ENCODE assay signal across 9 cellular contexts in genomic region chr12:6469609-6470374, GRCh38. TPM values are rescaled to one million over a fixed set of nuclear protein-coding genes. Genes with fewer than 3 reads are reported as not detected.
DNase-seq lines count a peak whose midpoint lies in the region; ATAC-seq and TF ChIP-seq lines count a peak whose summit lies in the region.
"Had no signal": no experiment of that assay in that cellular context is flagged by ENCODE, and none has a peak within 500 bp of the region (broad histone marks: within the 10 kb centered on the region; RNA-seq: fewer than 3 reads in every experiment).

No MANE protein-coding gene starts in this region.

- H3F3A ChIP-seq in OCI-LY1 (ENCODE audit: insufficient read depth, low read length) = 0 out of 2 replicates have a peak, but pooled peaks cover 5% of the 10 kb centered on the region

- no peaks in the 10 kb centered on the region for H3K27me3 ChIP-seq in OCI-LY1 (ENCODE audit: insufficient read depth, low read length)
- no peaks in the 10 kb centered on the region for H3K27me3 ChIP-seq in endocrine pancreas (ENCODE audit: control insufficient read depth, insufficient read depth, low read length)
- H3K27me3 ChIP-seq in ovary = no peaks in the 10 kb centered on the region

- peak overlapping the region; percentile 64 for H3K9ac ChIP-seq in ES-I3 (ENCODE audit: low read depth, low read length)
- H3K9ac ChIP-seq in OCI-LY1 (ENCODE audit: low read length) = peak overlapping the region; percentile 89
- peak overlapping the region; percentile 17 for H3K9ac ChIP-seq in endocrine pancreas (ENCODE audit: control insufficient read depth, insufficient read depth, low read length)

- H3K4me1 ChIP-seq in ES-I3 (ENCODE audit: insufficient read depth, low read length) (peaks cover 10% of the 10 kb centered on the region; the same call in 1 of the 2 replicates), OCI-LY1 (ENCODE audit: insufficient read depth, low read length, severe bottlenecking) (peaks cover 33% of the 10 kb centered on the region), endocrine pancreas (ENCODE audit: control insufficient read depth, insufficient read depth, low read length) (no peaks in the 10 kb centered on the region), ovary (ENCODE audit: insufficient read depth) (peaks cover 3% of the 10 kb centered on the region)

- peaks cover 24% of the 10 kb centered on the region for H3K79me2 ChIP-seq in OCI-LY1 (ENCODE audit: insufficient read depth, low read length)

- TF ChIP-seq POLR2A in ovary (IDR thresholded peaks at IDR 0.05) = no peak

- TF ChIP-seq EP300 in ovary (IDR thresholded peaks at IDR 0.05) = no peak

- ATAC-seq in GM19397 (IDR thresholded peaks at IDR 0.05; ENCODE audit: unreplicated experiment) = no peak
- ATAC-seq in HG02798 (IDR thresholded peaks at IDR 0.05; ENCODE audit: poor library complexity, unreplicated experiment) = no peak

- H3K27ac ChIP-seq in OCI-LY1 (ENCODE audit: low read depth, low read length, poor library complexity, severe bottlenecking) (peak overlapping the region; percentile 78), ovary (no peak overlapping the region)

- DNase-seq in ovary (no peak), DMS53 treated with DMSO at 0.1 percent for 48 hours (lab: John Stamatoyannopoulos, UW; ENCODE audit: unreplicated experiment) (no peak), NCI-H2107 treated with DMSO at 0.1 percent for 48 hours (lab: John Stamatoyannopoulos, UW; ENCODE audit: unreplicated experiment) (no peak)

- H3K9me3 ChIP-seq in ES-I3 (ENCODE audit: control insufficient read depth, insufficient read depth, low read length) (no peaks in the 10 kb centered on the region), OCI-LY1 (ENCODE audit: low read length) (0 out of 2 replicates have a peak, but pooled peaks cover 3% of the 10 kb centered on the region), endocrine pancreas (ENCODE audit: control insufficient read depth, low read length) (no peaks in the 10 kb centered on the region), ovary (no peaks in the 10 kb centered on the region)

- H3K4me3 ChIP-seq in OCI-LY1 (ENCODE audit: low read depth, low read length, poor library complexity, severe bottlenecking) = peak overlapping the region; percentile 89
- H3K4me3 ChIP-seq in endocrine pancreas (ENCODE audit: control insufficient read depth, insufficient read depth, low read length) = peak overlapping the region; percentile 20
- peak overlapping the region; percentile 58 for H3K4me3 ChIP-seq in ovary

- H3K36me3 ChIP-seq in ES-I3 (ENCODE audit: insufficient read depth, low read length) (peaks cover 3% of the 10 kb centered on the region; the same call in 1 of the 2 replicates), OCI-LY1 (ENCODE audit: insufficient read depth, low read length) (peaks cover 45% of the 10 kb centered on the region), endocrine pancreas (ENCODE audit: control insufficient read depth, insufficient read depth, low read length) (no peaks in the 10 kb centered on the region), ovary (no peaks in the 10 kb centered on the region)

- peak overlapping the region; percentile 95 for H3K4me2 ChIP-seq in OCI-LY1 (ENCODE audit: low read length)

- WGBS in ovary, 3 donors = 17 to 21% (median 19%) methylated on average over 16 of the region's 16 CpGs

- TF ChIP-seq CTCF in OCI-LY1 (IDR thresholded peaks at IDR 0.05; ENCODE audit: low read length) (no peak), ovary (IDR thresholded peaks at IDR 0.05) (no peak)

- no peaks in the 10 kb centered on the region for H4K20me1 ChIP-seq in OCI-LY1 (ENCODE audit: insufficient read depth, low read length)

- no peak overlapping the region for H2AFZ ChIP-seq in OCI-LY1 (ENCODE audit: low read length)

- no peaks in the 10 kb centered on the region for H3K9me2 ChIP-seq in OCI-LY1 (ENCODE audit: low read depth, low read length)

- intact Hi-C loops in ovary (cut with DNase I) = loop anchor here in 1 of 4 donors (5.0 to 10.0 kb wide), 2 partner anchors 47 to 145 kb away; no protein-coding TSS in a partner anchor

RNA-seq across cellular contexts. Expression of gene VAMP1, which starts 0.7 kb away (rescaled TPM):
- total RNA-seq in ovary = 10 to 100 TPM in 1 of 7 donors, 1 to 10 TPM in 6; 2.5 to 10.5 (median 5.8) TPM
- polyA plus RNA-seq in ovary = 10 to 100 TPM in 1 of 2 donors, 1 to 10 TPM in 1; 5.2 to 11.9 TPM

RNA-seq across cellular contexts. Expression of gene TAPBPL, which starts 17.9 kb away (rescaled TPM):
- 10 to 100 TPM; 10.3 to 23.4 (median 15.3) TPM for total RNA-seq in ovary
- polyA plus RNA-seq in ovary = 10 to 100 TPM; 16.5 to 37.5 TPM

RNA-seq across cellular contexts. Expression of gene MRPL51, which starts 23.3 kb away (rescaled TPM):
- 100 to 1,000 TPM in 4 of 7 donors, 10 to 100 TPM in 3; 27.5 to 119 (median 108) TPM for total RNA-seq in ovary
- polyA plus RNA-seq in ovary = 100 to 1,000 TPM in 1 of 2 donors, 10 to 100 TPM in 1; 74.1 to 142 TPM

RNA-seq across cellular contexts. Expression of gene NCAPD2, which starts 24.1 kb away (rescaled TPM):
- 10 to 100 TPM; 11.5 to 19.5 (median 16.4) TPM for total RNA-seq in ovary
- polyA plus RNA-seq in ovary = 10 to 100 TPM in 1 of 2 donors, 1 to 10 TPM in 1; 8.8 to 19.4 TPM

RNA-seq across cellular contexts. Expression of gene CD27, which starts 25.0 kb away (rescaled TPM):
- under 1 TPM in 5 of 7 donors, not detected in 2; 0.34 to 0.87 (median 0.55) TPM for total RNA-seq in ovary
- polyA plus RNA-seq in ovary = under 1 TPM; 0.38 to 0.63 TPM
- total RNA-seq: SK-MEL-5 had no signal

Comparison
In these comparisons a context has a peak if more than half of its experiments do, and no peak if none do; other contexts are left out.
1. H3K9ac ChIP-seq: peak in every context shown above with its lines; median percentile 89 in OCI-LY1; 64 in ES-I3; 17 in endocrine pancreas.
2. H3K4me3 ChIP-seq: peak in every context shown above with its lines; median percentile 89 in OCI-LY1; 58 in ovary; 20 in endocrine pancreas.